8 cellular contexts compared by ENCODE assay signal in genomic region chr5:132557425-132557805, GRCh38. TPM values are rescaled to one million over a fixed set of nuclear protein-coding genes. Genes with fewer than 3 reads are reported as not detected.
DNase-seq lines count a peak whose midpoint lies in the region; TF ChIP-seq lines count a peak whose summit lies in the region.

No MANE protein-coding gene starts in this region.

- H2BK12ac ChIP-seq in H9 (ENCODE audit: insufficient read length, low read depth, low read length), result no peak overlapping the region

- H3K9me3 ChIP-seq in H9 (ENCODE audit: control insufficient read depth, low read depth, low read length) (no peaks in the 10 kb centered on the region), neutrophil (no peaks in the 10 kb centered on the region)

- H3K79me1 ChIP-seq in H9 (ENCODE audit: insufficient read depth, low read depth, low read length, poor library complexity, severe bottlenecking), result peaks cover 3% of the 10 kb centered on the region

- H3K79me2 ChIP-seq in H9 (ENCODE audit: insufficient read depth, low read length), result 0 out of 2 replicates have a peak, but pooled peaks cover 2% of the 10 kb centered on the region

- H3T11ph ChIP-seq in H9 (ENCODE audit: low read length), result no peak overlapping the region

- no peak overlapping the region for H2AK5ac ChIP-seq in H9 (ENCODE audit: insufficient read length, low read length)

- H2AFZ ChIP-seq in H9 (ENCODE audit: low read length), result peak overlapping the region; percentile 9

- H3K9ac ChIP-seq in H9 (ENCODE audit: extremely low read depth, insufficient read length, low read length), result peak overlapping the region; percentile 74

- DNase-seq in NCI-H1436 (lab: John Stamatoyannopoulos, UW) (peak; percentile 12), NCI-H1436 treated with DMSO at 0.1 percent for 48 hours (lab: John Stamatoyannopoulos, UW) (no peak), H9 (peak; percentile 63), NCI-H146 (lab: John Stamatoyannopoulos, UW) (peak; percentile 58), fibroblast of villous mesenchyme (ENCODE audit: low read depth) (peak; percentile 37), NCI-H2196 treated with DMSO at 0.1 percent for 48 hours (lab: John Stamatoyannopoulos, UW; ENCODE audit: unreplicated experiment) (no peak)
- DNase-seq in activated T-cell treated with anti-CD3 and anti-CD28 coated beads, Interleukin-2, amount 50 U/mL, for 24 hours, result peak; percentile 67

- H3K23me2 ChIP-seq in H9 (ENCODE audit: insufficient read length, low read depth, low read length, poor library complexity, severe bottlenecking), result peaks cover 9% of the 10 kb centered on the region

- H4K20me1 ChIP-seq in H9 (ENCODE audit: control insufficient read depth, insufficient read depth, insufficient read length), result no peaks in the 10 kb centered on the region

- H2BK15ac ChIP-seq in H9 (ENCODE audit: low read depth, low read length), result no peak overlapping the region

- H3K27ac ChIP-seq in H9 (ENCODE audit: insufficient read length, low read depth, low read length) (no peak overlapping the region), neutrophil (peak overlapping the region; percentile 59)

- H3K4me2 ChIP-seq in H9 (ENCODE audit: insufficient read depth, insufficient read length, low read length), result peak overlapping the region; percentile 71

- H4K5ac ChIP-seq in H9 (ENCODE audit: insufficient read length, low read depth, low read length), result no peak overlapping the region

- no peak overlapping the region for H3K23ac ChIP-seq in H9 (ENCODE audit: insufficient read length, low read depth, low read length)

- no peak overlapping the region for H2BK5ac ChIP-seq in H9 (ENCODE audit: insufficient read length, low read length)

- no peak overlapping the region for H4K91ac ChIP-seq in H9 (ENCODE audit: insufficient read length, low read depth, low read length)

- peaks cover 12 to 16% of the 10 kb centered on the region in 2 experiments for H3K4me1 Mint-ChIP-seq in H9
- H3K4me1 Mint-ChIP-seq in activated T-cell treated with anti-CD3 and anti-CD28 coated beads, Interleukin-2, amount 50 U/mL, for 24 hours (ENCODE audit: low read depth), result peaks cover 27% of the 10 kb centered on the region

- H3K36me3 ChIP-seq in neutrophil, result no peaks in the 10 kb centered on the region

- no peak overlapping the region for H3K14ac ChIP-seq in H9 (ENCODE audit: insufficient read depth, low read length)

- H3K4me3 ChIP-seq in fibroblast of villous mesenchyme (ENCODE audit: low read depth, low read length) (peak overlapping the region; percentile 86), neutrophil (ENCODE audit: low read depth in 1 of 2, low read length in 1 of 2) (peak overlapping the region; percentile 88 to 91)

- peaks cover 2% of the 10 kb centered on the region for H3K27me3 Mint-ChIP-seq in H9 (ENCODE audit: low read depth)
- no peaks in the 10 kb centered on the region for H3K27me3 Mint-ChIP-seq in activated T-cell treated with anti-CD3 and anti-CD28 coated beads, Interleukin-2, amount 50 U/mL, for 24 hours

- peak overlapping the region; percentile 9 to 98 (median 96); a peak in 6 of 7 replicates for H3K27ac Mint-ChIP-seq in H9
- peak overlapping the region; percentile 99 for H3K27ac Mint-ChIP-seq in activated T-cell treated with anti-CD3 and anti-CD28 coated beads, Interleukin-2, amount 50 U/mL, for 24 hours

- no peak overlapping the region for H4K8ac ChIP-seq in H9 (replicated peaks; ENCODE audit: insufficient read length, low read depth, low read length)

- no peak overlapping the region for H3K56ac ChIP-seq in H9 (ENCODE audit: insufficient read length, low read depth, low read length)

- H3K4me3 Mint-ChIP-seq in H9, result peak overlapping the region; percentile 87 to 93
- H3K4me3 Mint-ChIP-seq in activated T-cell treated with anti-CD3 and anti-CD28 coated beads, Interleukin-2, amount 50 U/mL, for 24 hours, result peak overlapping the region; percentile 98

- no peaks in the 10 kb centered on the region for H3K4me1 ChIP-seq in H9 (ENCODE audit: insufficient read depth, low read length)
- H3K4me1 ChIP-seq in neutrophil (ENCODE audit: control insufficient read depth in 1 of 2, insufficient read depth in 1 of 2, low read depth in 1 of 2, low read length in 1 of 2), result peaks cover 17 to 18% of the 10 kb centered on the region in 2 experiments

- WGBS in H9 (ENCODE audit: extremely low coverage, insufficient read length, low lambda C conversion rate), result no CpG with 5 or more reads among the region's 14 CpGs

- H3K36me3 Mint-ChIP-seq in H9 (ENCODE audit: insufficient read depth in 1 of 3, low read depth in 3 of 3), result peaks cover 0 to 5% (median 0%) of the 10 kb centered on the region in 3 experiments; a peak in 3 of 7 replicates
- H3K36me3 Mint-ChIP-seq in activated T-cell treated with anti-CD3 and anti-CD28 coated beads, Interleukin-2, amount 50 U/mL, for 24 hours (ENCODE audit: low read depth), result peaks cover 24% of the 10 kb centered on the region

- no peak overlapping the region for H3K4ac ChIP-seq in H9 (ENCODE audit: low read depth, low read length)

- H3K27me3 ChIP-seq in H9 (ENCODE audit: insufficient read depth, low read length) (no peaks in the 10 kb centered on the region), neutrophil (no peaks in the 10 kb centered on the region)

- TF ChIP-seq CTCF in H9 (conservative IDR thresholded peaks at IDR 0.05), result no peak
- TF ChIP-seq CTCF in fibroblast of villous mesenchyme (IDR thresholded peaks at IDR 0.05; ENCODE audit: insufficient read depth, low read depth, low read length), result no peak
- no peak for TF ChIP-seq CTCF in neutrophil (IDR thresholded peaks at IDR 0.05)

- no peaks in the 10 kb centered on the region; a peak in 1 of 5 replicates for H3K9me3 Mint-ChIP-seq in H9
- peaks cover 3% of the 10 kb centered on the region for H3K9me3 Mint-ChIP-seq in activated T-cell treated with anti-CD3 and anti-CD28 coated beads, Interleukin-2, amount 50 U/mL, for 24 hours

- no peak overlapping the region for H2BK20ac ChIP-seq in H9 (ENCODE audit: low read depth, low read length, poor library complexity, severe bottlenecking)

- H3K18ac ChIP-seq in H9 (ENCODE audit: insufficient read length, low read depth, low read length), result no peak overlapping the region

- H2BK120ac ChIP-seq in H9 (ENCODE audit: low read depth, low read length, poor library complexity, severe bottlenecking), result no peak overlapping the region

RNA-seq across cellular contexts. Expression of gene RAD50, which starts 0.6 kb away (rescaled TPM):
- total RNA-seq in H9 (2021) (40.4 and 46.1 TPM in 2 replicates), fibroblast of villous mesenchyme (33.8 and 46.6 TPM in 2 replicates)

RNA-seq across cellular contexts. Expression of gene IL5, which starts 14.1 kb away (rescaled TPM):
- total RNA-seq in H9 (2021), result not detected in 2 replicates
- total RNA-seq in fibroblast of villous mesenchyme, result not detected in 2 replicates

Comparison
In these comparisons a context has a peak if more than half of its experiments do, and no peak if none do; other contexts are left out.
1. DNase-seq: peak in NCI-H1436 (single experiment), H9 (single experiment), NCI-H146 (single experiment), activated T-cell treated with anti-CD3 and anti-CD28 coated beads, Interleukin-2, amount 50 U/mL, for 24 hours (single experiment) and fibroblast of villous mesenchyme (single experiment); none in NCI-H1436 treated with DMSO at 0.1 percent for 48 hours (single experiment) and NCI-H2196 treated with DMSO at 0.1 percent for 48 hours (single experiment).